In the genomic region with DNA sequence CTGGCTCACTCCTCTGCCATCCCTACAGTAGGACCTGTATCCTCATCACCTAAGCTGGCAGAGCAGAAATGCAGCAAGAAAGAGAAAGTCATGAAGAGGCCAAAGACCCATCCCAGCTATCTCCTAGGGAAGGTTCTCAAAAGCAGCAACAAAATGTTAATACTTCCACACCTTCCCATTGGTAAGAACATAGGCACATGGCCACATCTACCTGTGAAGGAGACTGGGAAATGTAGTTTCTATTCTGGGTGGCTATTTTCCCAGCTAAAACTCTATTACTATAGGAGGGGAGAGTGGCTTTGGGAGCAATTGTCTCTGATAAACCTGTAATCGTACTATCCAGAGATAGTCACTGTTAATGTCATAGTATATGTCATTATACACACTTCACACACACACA, we compare ENCODE assay signal across 2 cellular contexts.
TF ChIP-seq lines count a peak whose summit lies in the region.

No MANE protein-coding gene starts in this region.

TF ChIP-seq in GM23338, 12 proteins besides CTCF, POLR2A, EP300 and RAD21:
- TF ChIP-seq ETS1 (IDR thresholded peaks at IDR 0.05) = 0 out of 2 replicates have a peak, but pooled peaks have one; percentile 31
- no peak for TF ChIP-seq ZNF114 (CRISPR knock-in tag; IDR thresholded peaks at IDR 0.05)

TF ChIP-seq in H1, 55 proteins besides CTCF, POLR2A, EP300 and RAD21:
- TF ChIP-seq USF2 (IDR thresholded peaks at IDR 0.05; ENCODE audit: low read length) = peak; percentile 67
- no peak for TF ChIP-seq TCF12 (IDR thresholded peaks at IDR 0.05; ENCODE audit: low read depth, low read length)
- TF ChIP-seq TEAD4 (IDR thresholded peaks at IDR 0.05; ENCODE audit: low read depth, low read length) = no peak
- no peak for TF ChIP-seq NRF1 (IDR thresholded peaks at IDR 0.05; ENCODE audit: low read depth, low read length)
- TF ChIP-seq ASH2L (IDR thresholded peaks at IDR 0.05; ENCODE audit: low read length) = no peak
- TF ChIP-seq GABPA (IDR thresholded peaks at IDR 0.05; ENCODE audit: borderline replicate concordance, insufficient read depth, low read length) = no peak
- TF ChIP-seq, protein P1, sequence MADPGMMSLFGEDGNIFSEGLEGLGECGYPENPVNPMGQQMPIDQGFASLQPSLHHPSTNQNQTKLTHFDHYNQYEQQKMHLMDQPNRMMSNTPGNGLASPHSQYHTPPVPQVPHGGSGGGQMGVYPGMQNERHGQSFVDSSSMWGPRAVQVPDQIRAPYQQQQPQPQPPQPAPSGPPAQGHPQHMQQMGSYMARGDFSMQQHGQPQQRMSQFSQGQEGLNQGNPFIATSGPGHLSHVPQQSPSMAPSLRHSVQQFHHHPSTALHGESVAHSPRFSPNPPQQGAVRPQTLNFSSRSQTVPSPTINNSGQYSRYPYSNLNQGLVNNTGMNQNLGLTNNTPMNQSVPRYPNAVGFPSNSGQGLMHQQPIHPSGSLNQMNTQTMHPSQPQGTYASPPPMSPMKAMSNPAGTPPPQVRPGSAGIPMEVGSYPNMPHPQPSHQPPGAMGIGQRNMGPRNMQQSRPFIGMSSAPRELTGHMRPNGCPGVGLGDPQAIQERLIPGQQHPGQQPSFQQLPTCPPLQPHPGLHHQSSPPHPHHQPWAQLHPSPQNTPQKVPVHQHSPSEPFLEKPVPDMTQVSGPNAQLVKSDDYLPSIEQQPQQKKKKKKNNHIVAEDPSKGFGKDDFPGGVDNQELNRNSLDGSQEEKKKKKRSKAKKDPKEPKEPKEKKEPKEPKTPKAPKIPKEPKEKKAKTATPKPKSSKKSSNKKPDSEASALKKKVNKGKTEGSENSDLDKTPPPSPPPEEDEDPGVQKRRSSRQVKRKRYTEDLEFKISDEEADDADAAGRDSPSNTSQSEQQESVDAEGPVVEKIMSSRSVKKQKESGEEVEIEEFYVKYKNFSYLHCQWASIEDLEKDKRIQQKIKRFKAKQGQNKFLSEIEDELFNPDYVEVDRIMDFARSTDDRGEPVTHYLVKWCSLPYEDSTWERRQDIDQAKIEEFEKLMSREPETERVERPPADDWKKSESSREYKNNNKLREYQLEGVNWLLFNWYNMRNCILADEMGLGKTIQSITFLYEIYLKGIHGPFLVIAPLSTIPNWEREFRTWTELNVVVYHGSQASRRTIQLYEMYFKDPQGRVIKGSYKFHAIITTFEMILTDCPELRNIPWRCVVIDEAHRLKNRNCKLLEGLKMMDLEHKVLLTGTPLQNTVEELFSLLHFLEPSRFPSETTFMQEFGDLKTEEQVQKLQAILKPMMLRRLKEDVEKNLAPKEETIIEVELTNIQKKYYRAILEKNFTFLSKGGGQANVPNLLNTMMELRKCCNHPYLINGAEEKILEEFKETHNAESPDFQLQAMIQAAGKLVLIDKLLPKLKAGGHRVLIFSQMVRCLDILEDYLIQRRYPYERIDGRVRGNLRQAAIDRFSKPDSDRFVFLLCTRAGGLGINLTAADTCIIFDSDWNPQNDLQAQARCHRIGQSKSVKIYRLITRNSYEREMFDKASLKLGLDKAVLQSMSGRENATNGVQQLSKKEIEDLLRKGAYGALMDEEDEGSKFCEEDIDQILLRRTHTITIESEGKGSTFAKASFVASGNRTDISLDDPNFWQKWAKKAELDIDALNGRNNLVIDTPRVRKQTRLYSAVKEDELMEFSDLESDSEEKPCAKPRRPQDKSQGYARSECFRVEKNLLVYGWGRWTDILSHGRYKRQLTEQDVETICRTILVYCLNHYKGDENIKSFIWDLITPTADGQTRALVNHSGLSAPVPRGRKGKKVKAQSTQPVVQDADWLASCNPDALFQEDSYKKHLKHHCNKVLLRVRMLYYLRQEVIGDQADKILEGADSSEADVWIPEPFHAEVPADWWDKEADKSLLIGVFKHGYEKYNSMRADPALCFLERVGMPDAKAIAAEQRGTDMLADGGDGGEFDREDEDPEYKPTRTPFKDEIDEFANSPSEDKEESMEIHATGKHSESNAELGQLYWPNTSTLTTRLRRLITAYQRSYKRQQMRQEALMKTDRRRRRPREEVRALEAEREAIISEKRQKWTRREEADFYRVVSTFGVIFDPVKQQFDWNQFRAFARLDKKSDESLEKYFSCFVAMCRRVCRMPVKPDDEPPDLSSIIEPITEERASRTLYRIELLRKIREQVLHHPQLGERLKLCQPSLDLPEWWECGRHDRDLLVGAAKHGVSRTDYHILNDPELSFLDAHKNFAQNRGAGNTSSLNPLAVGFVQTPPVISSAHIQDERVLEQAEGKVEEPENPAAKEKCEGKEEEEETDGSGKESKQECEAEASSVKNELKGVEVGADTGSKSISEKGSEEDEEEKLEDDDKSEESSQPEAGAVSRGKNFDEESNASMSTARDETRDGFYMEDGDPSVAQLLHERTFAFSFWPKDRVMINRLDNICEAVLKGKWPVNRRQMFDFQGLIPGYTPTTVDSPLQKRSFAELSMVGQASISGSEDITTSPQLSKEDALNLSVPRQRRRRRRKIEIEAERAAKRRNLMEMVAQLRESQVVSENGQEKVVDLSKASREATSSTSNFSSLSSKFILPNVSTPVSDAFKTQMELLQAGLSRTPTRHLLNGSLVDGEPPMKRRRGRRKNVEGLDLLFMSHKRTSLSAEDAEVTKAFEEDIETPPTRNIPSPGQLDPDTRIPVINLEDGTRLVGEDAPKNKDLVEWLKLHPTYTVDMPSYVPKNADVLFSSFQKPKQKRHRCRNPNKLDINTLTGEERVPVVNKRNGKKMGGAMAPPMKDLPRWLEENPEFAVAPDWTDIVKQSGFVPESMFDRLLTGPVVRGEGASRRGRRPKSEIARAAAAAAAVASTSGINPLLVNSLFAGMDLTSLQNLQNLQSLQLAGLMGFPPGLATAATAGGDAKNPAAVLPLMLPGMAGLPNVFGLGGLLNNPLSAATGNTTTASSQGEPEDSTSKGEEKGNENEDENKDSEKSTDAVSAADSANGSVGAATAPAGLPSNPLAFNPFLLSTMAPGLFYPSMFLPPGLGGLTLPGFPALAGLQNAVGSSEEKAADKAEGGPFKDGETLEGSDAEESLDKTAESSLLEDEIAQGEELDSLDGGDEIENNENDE (IDR thresholded peaks at IDR 0.05; ENCODE audit: insufficient replicate concordance, low read length) = no peak
- peak; percentile 55 for TF ChIP-seq SIX5 (IDR thresholded peaks at IDR 0.05; ENCODE audit: low read depth, low read length)
- no peak for TF ChIP-seq GTF2F1 (IDR thresholded peaks at IDR 0.05; ENCODE audit: borderline replicate concordance, low read depth, low read length)
- no peak for TF ChIP-seq BRCA1 (IDR thresholded peaks at IDR 0.05; ENCODE audit: low read depth, low read length)
TF ChIP-seq in H1: peak in this region for 2.
